In the genomic region with DNA sequence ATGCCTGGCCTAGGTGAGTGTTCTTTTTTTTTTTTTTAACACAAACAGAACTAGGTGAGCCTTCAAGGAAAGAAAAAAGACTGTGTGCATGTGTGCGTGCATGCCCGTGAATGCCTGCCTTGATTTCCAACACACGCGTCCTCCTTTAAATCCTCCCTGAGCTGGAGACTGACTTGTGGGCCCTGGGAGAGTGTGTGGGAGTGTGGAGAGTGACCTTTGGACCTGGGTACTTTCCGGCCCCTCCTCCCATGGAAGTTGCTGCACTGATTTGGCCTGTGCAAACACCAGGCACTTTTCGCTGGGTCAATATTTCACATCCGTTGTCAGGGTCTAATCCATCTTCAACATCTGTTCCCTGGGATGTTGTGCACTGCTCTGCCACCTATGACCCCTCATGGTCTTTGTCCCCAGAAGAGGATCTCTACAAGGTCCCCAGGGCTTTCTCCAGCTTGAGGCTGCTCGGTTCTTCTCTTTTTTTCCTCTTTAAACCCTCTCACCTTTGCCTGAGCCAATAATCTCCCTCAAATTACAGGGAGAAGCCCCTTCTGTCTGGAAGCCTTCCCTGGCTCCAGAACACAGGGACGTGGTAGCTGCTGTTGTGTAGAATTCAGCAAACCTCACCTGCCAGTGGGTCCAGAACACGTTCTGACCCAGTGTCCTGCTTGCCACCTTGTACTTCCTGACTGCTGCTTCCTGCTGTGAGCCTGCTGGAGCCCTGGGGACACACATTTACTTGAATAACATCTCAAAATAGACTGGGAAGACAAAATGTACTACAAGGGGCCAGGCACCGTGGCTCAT, we compare ENCODE assay signal across 10 cellular contexts. TPM values are rescaled to one million over a fixed set of nuclear protein-coding genes. Genes with fewer than 3 reads are reported as not detected.
A peak's percentile ranks its signal among the peaks of the same experiment; 100 is the strongest.
DNase-seq lines count a peak whose midpoint lies in the region; ATAC-seq and TF ChIP-seq lines count a peak whose summit lies in the region.
"Had no signal": no experiment of that assay in that cellular context is flagged by ENCODE, and none has a peak within 500 bp of the region (broad histone marks: within the 10 kb centered on the region; RNA-seq: fewer than 3 reads in every experiment).

No MANE protein-coding gene starts in this region.

- no peaks in the 10 kb centered on the region for H3K36me3 Mint-ChIP-seq in T-helper 17 cell (ENCODE audit: low read depth)

- H3K4me3 Mint-ChIP-seq in T-helper 17 cell = no peak overlapping the region
- H3K4me3 Mint-ChIP-seq: activated T-cell treated with anti-CD3 and anti-CD28 coated beads, Interleukin-2, amount 50 U/mL, for 72 hours had no signal

- H3K36me3 ChIP-seq in heart left ventricle = peaks cover 0 to under 1% (median 0%) of the 10 kb centered on the region in 9 donors
- peaks cover 0 to 4% of the 10 kb centered on the region in 2 donors for H3K36me3 ChIP-seq in psoas muscle (ENCODE audit: insufficient read depth in 1 of 2, low read depth in 1 of 2)

- H3K4me1 Mint-ChIP-seq in T-helper 17 cell = peaks cover 10% of the 10 kb centered on the region

- 36 to 54% (median 48%) methylated on average over 11 of the region's 11 CpGs for WGBS in heart left ventricle, 4 donors
- WGBS in psoas muscle, 3 donors = 39 to 43% (median 42%) methylated on average over 11 of the region's 11 CpGs

- DNase-seq in DMS53 (lab: John Stamatoyannopoulos, UW) = peak; percentile 93
- no peak for DNase-seq in T-helper 17 cell
- peak in 4 of 5 donors; percentile 33 to 57 (median 48) for DNase-seq in heart left ventricle
- DNase-seq in psoas muscle = peak in 1 of 2 donors; percentile 65
- no peak for DNase-seq in NCI-H226
- DNase-seq in SW 1271 (lab: John Stamatoyannopoulos, UW) = no peak
- no peak for DNase-seq in amniotic stem cell (lab: John Stamatoyannopoulos, UW)
- DNase-seq: activated T-cell treated with anti-CD3 and anti-CD28 coated beads, Interleukin-2, amount 50 U/mL, for 72 hours had no signal

- H3K27ac ChIP-seq in heart left ventricle (peak overlapping the region; percentile 56 to 85 (median 72)), psoas muscle (peak overlapping the region; percentile 23)

- ATAC-seq in T-helper 17 cell (no peak), heart left ventricle (peak; percentile 58 to 80 (median 66)), psoas muscle (peak in 3 of 4 donors; percentile 47 to 56 (median 54)), GM21515 (IDR thresholded peaks at IDR 0.05; ENCODE audit: unreplicated experiment) (no peak)
- ATAC-seq: activated T-cell treated with anti-CD3 and anti-CD28 coated beads, Interleukin-2, amount 50 U/mL, for 72 hours had no signal

- TF ChIP-seq CTCF in heart left ventricle (IDR thresholded peaks at IDR 0.05) (no peak), psoas muscle (IDR thresholded peaks at IDR 0.05) (no peak)

- H3K4me3 ChIP-seq in heart left ventricle = no peak overlapping the region
- H3K4me3 ChIP-seq in psoas muscle = no peak overlapping the region

- no peak for TF ChIP-seq POLR2A in heart left ventricle (IDR thresholded peaks at IDR 0.05)

- peak overlapping the region; percentile 78 for H3K27ac Mint-ChIP-seq in T-helper 17 cell
- H3K27ac Mint-ChIP-seq: activated T-cell treated with anti-CD3 and anti-CD28 coated beads, Interleukin-2, amount 50 U/mL, for 72 hours had no signal

- H3K27me3 ChIP-seq in heart left ventricle (no peaks in the 10 kb centered on the region), psoas muscle (ENCODE audit: insufficient read depth in 3 of 3, low read length in 2 of 3) (no peaks in the 10 kb centered on the region)

- peaks cover 8 to 51% (median 40%) of the 10 kb centered on the region in 12 donors for H3K4me1 ChIP-seq in heart left ventricle
- H3K4me1 ChIP-seq in psoas muscle = peaks cover 5% of the 10 kb centered on the region

- intact Hi-C loops in heart left ventricle (cut with DNase I) (loop anchor here in 1 of 10 donors (2.0 kb wide), 1 partner anchor 31 kb away; no protein-coding TSS in a partner anchor), psoas muscle (cut with DNase I) (no loop called here)

- H3K27me3 Mint-ChIP-seq in T-helper 17 cell = no peaks in the 10 kb centered on the region

- H3K9me3 ChIP-seq in T-helper 17 cell (ENCODE audit: control insufficient read depth, low read length, poor library complexity, severe bottlenecking) = no peaks in the 10 kb centered on the region
- no peaks in the 10 kb centered on the region for H3K9me3 ChIP-seq in heart left ventricle
- no peaks in the 10 kb centered on the region for H3K9me3 ChIP-seq in psoas muscle

RNA-seq across cellular contexts. Expression of gene ATP5MC1, which starts 20.8 kb away (rescaled TPM):
- total RNA-seq in T-helper 17 cell = 10 to 100 TPM; 17.3 to 25.7 TPM
- total RNA-seq in heart left ventricle = 1,000 to 10,000 TPM in 1 of 9 donors, 100 to 1,000 TPM in 8; 225 to 1,147 (median 370) TPM
- polyA plus RNA-seq in heart left ventricle = 1,000 to 10,000 TPM in 1 of 2 donors, 100 to 1,000 TPM in 1; 638 to 1,709 TPM
- total RNA-seq in psoas muscle = 100 to 1,000 TPM; 179 to 321 (median 199) TPM
- polyA plus RNA-seq in psoas muscle = 1,000 to 10,000 TPM in 1 of 3 donors, 100 to 1,000 TPM in 2; 616 to 1,012 (median 815) TPM

RNA-seq across cellular contexts. Expression of gene UBE2Z, which starts 36.5 kb away (rescaled TPM):
- total RNA-seq in T-helper 17 cell (10 to 100 TPM; 78.9 to 84.5 TPM), heart left ventricle (10 to 100 TPM; 31.1 to 59.0 (median 41.0) TPM), psoas muscle (10 to 100 TPM; 29.8 to 46.7 (median 34.8) TPM)
- polyA plus RNA-seq in heart left ventricle (10 to 100 TPM; 19.3 to 56.8 TPM), psoas muscle (10 to 100 TPM; 22.0 to 47.2 (median 36.5) TPM)

RNA-seq across cellular contexts. Expression of gene CALCOCO2, which starts 40.9 kb away (rescaled TPM):
- 100 to 1,000 TPM; 152 to 154 TPM for total RNA-seq in T-helper 17 cell
- 100 to 1,000 TPM; 174 to 322 (median 272) TPM for total RNA-seq in heart left ventricle
- 100 to 1,000 TPM; 102 to 122 TPM for polyA plus RNA-seq in heart left ventricle
- 100 to 1,000 TPM; 169 to 212 (median 177) TPM for total RNA-seq in psoas muscle
- 100 to 1,000 TPM in 1 of 3 donors, 10 to 100 TPM in 2; 87.2 to 183 (median 90.0) TPM for polyA plus RNA-seq in psoas muscle

RNA-seq across cellular contexts. Expression of gene TTLL6, which starts 54.7 kb away (rescaled TPM):
- not detected for total RNA-seq in T-helper 17 cell
- total RNA-seq in heart left ventricle = under 1 TPM in 1 of 9 donors, not detected in 8; 0.55 TPM
- polyA plus RNA-seq in heart left ventricle = under 1 TPM; 0.07 to 0.15 TPM
- total RNA-seq in psoas muscle = not detected
- polyA plus RNA-seq in psoas muscle = under 1 TPM in 2 of 3 donors, not detected in 1; 0.03 to 0.05 TPM
- total RNA-seq: activated T-cell treated with anti-CD3 and anti-CD28 coated beads, Interleukin-2, amount 50 U/mL, for 72 hours; chondrocyte had no signal

Comparison
In these comparisons a context has a peak if more than half of its experiments do, and no peak if none do; other contexts are left out.
1. DNase-seq: peak in DMS53 (single experiment) and heart left ventricle (4 of 5); none in T-helper 17 cell (0 of 3), NCI-H226 (single experiment), SW 1271 (0 of 2) and amniotic stem cell (single experiment).
2. ATAC-seq: peak in heart left ventricle (4 of 4) and psoas muscle (3 of 4); none in T-helper 17 cell (single experiment) and GM21515 (single experiment).
3. RNA of gene ATP5MC1, which starts 20.8 kb away (total RNA-seq): 225 to 1,147 TPM in heart left ventricle and 179 to 321 TPM in psoas muscle; 17.3 to 25.7 TPM in T-helper 17 cell; every median in the first group is over 4 times any median in the second.